In the genomic region with DNA sequence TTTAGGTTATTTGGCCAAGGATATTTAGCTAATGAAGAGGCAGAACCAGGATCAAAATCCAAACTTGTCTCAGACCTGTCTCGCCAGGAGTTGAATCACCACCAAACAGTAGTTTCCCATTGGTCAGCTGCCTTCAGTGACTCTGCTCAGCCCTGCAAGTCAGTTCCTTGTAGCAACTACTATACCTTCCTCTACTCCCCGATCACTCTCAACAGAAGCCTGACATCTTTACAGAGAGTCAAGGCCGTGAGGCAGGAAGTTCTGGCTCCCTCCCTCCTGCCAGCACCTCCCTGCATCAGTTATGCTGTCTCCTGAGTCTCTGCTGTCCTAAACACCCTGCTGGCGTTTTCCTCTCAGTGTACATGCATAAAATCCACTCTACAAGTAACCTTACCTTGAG, we compare ENCODE assay signal across 26 cellular contexts. TPM values are rescaled to one million over a fixed set of nuclear protein-coding genes. Genes with fewer than 3 reads are reported as not detected.
DNase-seq lines count a peak whose midpoint lies in the region; ATAC-seq and TF ChIP-seq lines count a peak whose summit lies in the region.
"Had no signal": no experiment of that assay in that cellular context is flagged by ENCODE, and none has a peak within 500 bp of the region (broad histone marks: within the 10 kb centered on the region; RNA-seq: fewer than 3 reads in every experiment).

No MANE protein-coding gene starts in this region.

- intact Hi-C loops in mammary epithelial cell (cut with micrococcal nuclease) = no loop called here
- intact Hi-C loops in breast epithelium (cut with DNase I; ENCODE audit: low total_unique reads) = no loop called here
- intact Hi-C loops in esophagus squamous epithelium (cut with DNase I) = no loop called here

- H3K4me1 Mint-ChIP-seq in WTC11 = no peaks in the 10 kb centered on the region
- H3K4me1 Mint-ChIP-seq: T-helper 17 cell had no signal

- TF ChIP-seq CTCF in mammary epithelial cell (conservative IDR thresholded peaks at IDR 0.05 in 1 of 2, IDR thresholded peaks at IDR 0.05 in 1 of 2; ENCODE audit: extremely low read depth in 1 of 2, insufficient read depth in 1 of 2, low read depth in 1 of 2, low read length in 2 of 2) (no peak), breast epithelium (IDR thresholded peaks at IDR 0.05) (no peak), WTC11 (IDR thresholded peaks at IDR 0.05) (no peak), esophagus squamous epithelium (IDR thresholded peaks at IDR 0.05) (no peak)

- H3K27me3 Mint-ChIP-seq in WTC11 (ENCODE audit: low read depth) = no peaks in the 10 kb centered on the region
- H3K27me3 Mint-ChIP-seq: activated CD4-positive, alpha-beta memory T cell treated with anti-CD3 and anti-CD28 coated beads, Interleukin-2, amount 10 ng/mL, durations not matched to agents 7 days and 5 days; T-helper 17 cell had no signal

- H3K79me2 ChIP-seq in mammary epithelial cell (ENCODE audit: insufficient read depth, low read length) = peaks cover 2% of the 10 kb centered on the region

- H4K20me1 ChIP-seq in mammary epithelial cell (ENCODE audit: insufficient read depth, low read length) = no peaks in the 10 kb centered on the region

- H3K4me1 ChIP-seq in mammary epithelial cell (ENCODE audit: insufficient read depth, low read length) (no peaks in the 10 kb centered on the region), breast epithelium (no peaks in the 10 kb centered on the region), esophagus squamous epithelium (peaks cover 0 to 9% (median 0%) of the 10 kb centered on the region in 3 donors)
- H3K4me1 ChIP-seq: stomach, tibial artery had no signal

- TF ChIP-seq POLR2A in breast epithelium (IDR thresholded peaks at IDR 0.05) = no peak
- TF ChIP-seq POLR2A in esophagus squamous epithelium (IDR thresholded peaks at IDR 0.05) = no peak

- BruUV-seq in mammary epithelial cell (replicated peaks; lab: Mats Ljungman, UMichigan) = no TSS peak

- no peak overlapping the region for H3K27ac ChIP-seq in mammary epithelial cell (ENCODE audit: insufficient read depth, low read depth, low read length)
- H3K27ac ChIP-seq in breast epithelium = no peak overlapping the region
- H3K27ac ChIP-seq in esophagus squamous epithelium = peak overlapping the region in 3 of 4 donors; percentile 36 to 64 (median 39)
- H3K27ac ChIP-seq: dorsolateral prefrontal cortex, stomach, tibial artery had no signal

- H3K9me3 ChIP-seq in mammary epithelial cell (replicated peaks; ENCODE audit: insufficient read depth, low read length) (no peaks in the 10 kb centered on the region), breast epithelium (no peaks in the 10 kb centered on the region), esophagus squamous epithelium (no peaks in the 10 kb centered on the region)
- H3K9me3 ChIP-seq: SK-N-SH, stomach, tibial artery had no signal

- no peak overlapping the region for H3K4me3 ChIP-seq in mammary epithelial cell (replicated peaks in 1 of 3; ENCODE audit: insufficient read depth in 1 of 3, low read depth in 2 of 3, low read length in 3 of 3)
- H3K4me3 ChIP-seq in breast epithelium = no peak overlapping the region
- H3K4me3 ChIP-seq in esophagus squamous epithelium = no peak overlapping the region
- H3K4me3 ChIP-seq: dorsolateral prefrontal cortex, stomach, tibial artery had no signal

- in situ Hi-C loops in mammary epithelial cell (cut with MboI; ENCODE audit: low sequenced_read_pairs in 2 of 2) = no loop called here

- peak; percentile 19 for DNase-seq in mammary epithelial cell
- DNase-seq in breast epithelium (ENCODE audit: low spot score in 2 of 2) = no peak
- no peak for DNase-seq in WTC11 (ENCODE audit: low spot score)
- no peak for DNase-seq in esophagus squamous epithelium (lab: John Stamatoyannopoulos, UW)
- no peak for DNase-seq in islet precursor cell
- no peak for DNase-seq in NCI-H1105 treated with DMSO at 0.1 percent for 48 hours (lab: John Stamatoyannopoulos, UW)
- DNase-seq: activated CD4-positive, alpha-beta memory T cell treated with anti-CD3 and anti-CD28 coated beads, Interleukin-2, amount 10 ng/mL, durations not matched to agents 7 days and 5 days; cerebellar nuclear complex; dorsolateral prefrontal cortex; EL; H7; left ventricle myocardium superior; midbrain; NCI-H1092; NCI-H2029; NCI-H2227 treated with DMSO at 0.1 percent for 48 hours; NCI-H774; SK-N-SH; stimulated activated CD4-positive, alpha-beta T cell treated with anti-CD3 and anti-CD28 coated beads, Interleukin-15, amount 100 ng/mL, for 24 hours; stomach; T-helper 17 cell; tibial artery had no signal

- H3K9me3 Mint-ChIP-seq in WTC11 = no peaks in the 10 kb centered on the region
- H3K9me3 Mint-ChIP-seq: activated CD4-positive, alpha-beta memory T cell treated with anti-CD3 and anti-CD28 coated beads, Interleukin-2, amount 10 ng/mL, durations not matched to agents 7 days and 5 days; CD14-positive monocyte had no signal

- H3K27ac Mint-ChIP-seq in WTC11 = peak overlapping the region; percentile 79; the same call in 1 of the 2 replicates
- H3K27ac Mint-ChIP-seq: T-helper 17 cell had no signal

- H3K9ac ChIP-seq in mammary epithelial cell (ENCODE audit: insufficient read depth, low read length) = no peak overlapping the region
- H3K9ac ChIP-seq: SK-N-SH had no signal

- no peak overlapping the region for H2AFZ ChIP-seq in mammary epithelial cell (ENCODE audit: low read depth, low read length)

- H3K27me3 ChIP-seq in mammary epithelial cell (ENCODE audit: insufficient read depth, low read length) = no peaks in the 10 kb centered on the region
- no peaks in the 10 kb centered on the region for H3K27me3 ChIP-seq in breast epithelium
- no peaks in the 10 kb centered on the region for H3K27me3 ChIP-seq in esophagus squamous epithelium
- H3K27me3 ChIP-seq: dorsolateral prefrontal cortex, stomach, tibial artery had no signal

- no peak overlapping the region for H3K4me3 Mint-ChIP-seq in WTC11
- H3K4me3 Mint-ChIP-seq: activated CD4-positive, alpha-beta memory T cell treated with anti-CD3 and anti-CD28 coated beads, Interleukin-2, amount 10 ng/mL, durations not matched to agents 7 days and 5 days; CD14-positive monocyte; T-helper 17 cell had no signal

- 94% methylated on average over 4 of the region's 4 CpGs for WGBS in mammary epithelial cell (ENCODE audit: low coverage, missing lambda C conversion rate)
- WGBS in esophagus squamous epithelium, 2 donors = 49 to 50% methylated on average over 4 of the region's 4 CpGs

- no peak overlapping the region for H3K4me2 ChIP-seq in mammary epithelial cell (ENCODE audit: insufficient read depth, low read depth, low read length)
- H3K4me2 ChIP-seq: SK-N-SH had no signal

- POLR2A ChIA-PET in WTC11 (lab: Charles Lee) = interaction anchor here (0.8 kb wide), 1 partner anchor 16 kb away, joined by 3 read pairs; no protein-coding TSS in a partner anchor

- CTCF ChIA-PET in mammary epithelial cell (lab: Charles Lee; ENCODE audit: low non-redundant PET) = no interaction called here
- CTCF ChIA-PET in WTC11 (lab: Charles Lee) = interaction anchor here (2.0 kb wide), 1 partner anchor 13 kb away, joined by 6 read pairs; a partner anchor contains a TSS

- H3K36me3 Mint-ChIP-seq in WTC11 = peaks cover 50% of the 10 kb centered on the region

- ATAC-seq in WTC11 (no peak), GM21423 (IDR thresholded peaks at IDR 0.05; ENCODE audit: unreplicated experiment) (no peak), HG03135 (IDR thresholded peaks at IDR 0.05; ENCODE audit: unreplicated experiment) (no peak)
- ATAC-seq: left ventricle myocardium superior, sciatic nerve, T-helper 17 cell had no signal

- dilution Hi-C loops in mammary epithelial cell (cut with HindIII; ENCODE audit: low sequenced_read_pairs) = no loop called here

- peaks cover 18% of the 10 kb centered on the region for H3K36me3 ChIP-seq in mammary epithelial cell (ENCODE audit: insufficient read depth, low read length)
- peaks cover 7% of the 10 kb centered on the region for H3K36me3 ChIP-seq in breast epithelium
- H3K36me3 ChIP-seq in esophagus squamous epithelium = peaks cover 25 to 84% (median 35%) of the 10 kb centered on the region in 3 donors

TF ChIP-seq in WTC11, 78 proteins besides CTCF, POLR2A, EP300 and RAD21 (continues in another document):
- TF ChIP-seq TEAD1 (CRISPR knock-in tag; IDR thresholded peaks at IDR 0.05) = no peak
- TF ChIP-seq RORB (CRISPR knock-in tag; IDR thresholded peaks at IDR 0.05) = no peak
- no peak for TF ChIP-seq HMGA2 (CRISPR knock-in tag; IDR thresholded peaks at IDR 0.05)
- TF ChIP-seq OVOL2 (CRISPR knock-in tag; IDR thresholded peaks at IDR 0.05; ENCODE audit: borderline replicate concordance) = no peak
- TF ChIP-seq ATF1 (CRISPR knock-in tag; IDR thresholded peaks at IDR 0.05) = no peak
- TF ChIP-seq, protein P1, sequence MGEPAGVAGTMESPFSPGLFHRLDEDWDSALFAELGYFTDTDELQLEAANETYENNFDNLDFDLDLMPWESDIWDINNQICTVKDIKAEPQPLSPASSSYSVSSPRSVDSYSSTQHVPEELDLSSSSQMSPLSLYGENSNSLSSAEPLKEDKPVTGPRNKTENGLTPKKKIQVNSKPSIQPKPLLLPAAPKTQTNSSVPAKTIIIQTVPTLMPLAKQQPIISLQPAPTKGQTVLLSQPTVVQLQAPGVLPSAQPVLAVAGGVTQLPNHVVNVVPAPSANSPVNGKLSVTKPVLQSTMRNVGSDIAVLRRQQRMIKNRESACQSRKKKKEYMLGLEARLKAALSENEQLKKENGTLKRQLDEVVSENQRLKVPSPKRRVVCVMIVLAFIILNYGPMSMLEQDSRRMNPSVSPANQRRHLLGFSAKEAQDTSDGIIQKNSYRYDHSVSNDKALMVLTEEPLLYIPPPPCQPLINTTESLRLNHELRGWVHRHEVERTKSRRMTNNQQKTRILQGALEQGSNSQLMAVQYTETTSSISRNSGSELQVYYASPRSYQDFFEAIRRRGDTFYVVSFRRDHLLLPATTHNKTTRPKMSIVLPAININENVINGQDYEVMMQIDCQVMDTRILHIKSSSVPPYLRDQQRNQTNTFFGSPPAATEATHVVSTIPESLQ (CRISPR knock-in tag; IDR thresholded peaks at IDR 0.05) = no peak
- TF ChIP-seq ETV6 (CRISPR knock-in tag; IDR thresholded peaks at IDR 0.05) = no peak
- TF ChIP-seq IRF2 (CRISPR knock-in tag; IDR thresholded peaks at IDR 0.05; ENCODE audit: borderline replicate concordance, low read depth) = no peak

RNA-seq across cellular contexts. Expression of a gene that starts 13.2 kb away (rescaled TPM):
- 100 to 1,000 TPM in 1 of 2 donors, 10 to 100 TPM in 1; 94.7 to 167 TPM for total RNA-seq in mammary epithelial cell
- polyA plus RNA-seq in mammary epithelial cell = 223 TPM
- 161 TPM for polyA minus RNA-seq in mammary epithelial cell
- 100 to 1,000 TPM; 108 to 188 (median 140) TPM for total RNA-seq in breast epithelium
- 184 to 202 TPM (median 186 TPM) in 3 replicates for total RNA-seq in WTC11 (2021)
- total RNA-seq in esophagus squamous epithelium = 100 to 1,000 TPM in 3 of 4 donors, 10 to 100 TPM in 1; 78.2 to 117 (median 109) TPM

RNA-seq across cellular contexts. Expression of a gene that starts 14.3 kb away (rescaled TPM):
- total RNA-seq in mammary epithelial cell (10 to 100 TPM; 17.7 to 23.3 TPM), breast epithelium (10 to 100 TPM; 20.6 to 31.6 (median 25.9) TPM), WTC11 (2021) (54.1 to 56.8 TPM (median 55.1 TPM) in 3 replicates), esophagus squamous epithelium (10 to 100 TPM; 16.5 to 28.5 (median 18.3) TPM)
- polyA plus RNA-seq in mammary epithelial cell = 11.5 TPM
- 22.0 TPM for polyA minus RNA-seq in mammary epithelial cell

RNA-seq across cellular contexts. Expression of a gene that starts 59.5 kb away (rescaled TPM):
- total RNA-seq in mammary epithelial cell (10 to 100 TPM; 46.7 to 58.3 TPM), breast epithelium (10 to 100 TPM; 59.2 to 91.8 (median 69.8) TPM), WTC11 (2021) (25.6 to 33.6 TPM (median 30.5 TPM) in 3 replicates), esophagus squamous epithelium (10 to 100 TPM; 34.0 to 63.4 (median 56.0) TPM)
- 57.9 TPM for polyA plus RNA-seq in mammary epithelial cell
- 135 TPM for polyA minus RNA-seq in mammary epithelial cell

Comparison
In these comparisons a context has a peak if more than half of its experiments do, and no peak if none do; other contexts are left out.
1. H3K27ac ChIP-seq: peak in esophagus squamous epithelium (3 of 4); none in mammary epithelial cell (single experiment) and breast epithelium (0 of 2).